Comparison of ENCODE assay signal across 1 cellular context in genomic region chr14:91116913-91117588, GRCh38.
TF ChIP-seq lines count a peak whose summit lies in the region.

No MANE protein-coding gene starts in this region.

TF ChIP-seq in SK-N-SH treated with all-trans-retinoic acid at 6 μM for 48 hours, 23 proteins besides CTCF, POLR2A, EP300 and RAD21 (continued from another document):
- TF ChIP-seq CSDC2 (CRISPR knock-in tag; IDR thresholded peaks at IDR 0.05) (no peak), ISL1 (CRISPR knock-in tag; IDR thresholded peaks at IDR 0.05) (no peak), CSRNP3 (CRISPR knock-in tag; IDR thresholded peaks at IDR 0.05) (no peak)
TF ChIP-seq in SK-N-SH treated with all-trans-retinoic acid at 6 μM for 48 hours: peak in this region for 0.
